18 cellular contexts compared by ENCODE assay signal in the genomic region with DNA sequence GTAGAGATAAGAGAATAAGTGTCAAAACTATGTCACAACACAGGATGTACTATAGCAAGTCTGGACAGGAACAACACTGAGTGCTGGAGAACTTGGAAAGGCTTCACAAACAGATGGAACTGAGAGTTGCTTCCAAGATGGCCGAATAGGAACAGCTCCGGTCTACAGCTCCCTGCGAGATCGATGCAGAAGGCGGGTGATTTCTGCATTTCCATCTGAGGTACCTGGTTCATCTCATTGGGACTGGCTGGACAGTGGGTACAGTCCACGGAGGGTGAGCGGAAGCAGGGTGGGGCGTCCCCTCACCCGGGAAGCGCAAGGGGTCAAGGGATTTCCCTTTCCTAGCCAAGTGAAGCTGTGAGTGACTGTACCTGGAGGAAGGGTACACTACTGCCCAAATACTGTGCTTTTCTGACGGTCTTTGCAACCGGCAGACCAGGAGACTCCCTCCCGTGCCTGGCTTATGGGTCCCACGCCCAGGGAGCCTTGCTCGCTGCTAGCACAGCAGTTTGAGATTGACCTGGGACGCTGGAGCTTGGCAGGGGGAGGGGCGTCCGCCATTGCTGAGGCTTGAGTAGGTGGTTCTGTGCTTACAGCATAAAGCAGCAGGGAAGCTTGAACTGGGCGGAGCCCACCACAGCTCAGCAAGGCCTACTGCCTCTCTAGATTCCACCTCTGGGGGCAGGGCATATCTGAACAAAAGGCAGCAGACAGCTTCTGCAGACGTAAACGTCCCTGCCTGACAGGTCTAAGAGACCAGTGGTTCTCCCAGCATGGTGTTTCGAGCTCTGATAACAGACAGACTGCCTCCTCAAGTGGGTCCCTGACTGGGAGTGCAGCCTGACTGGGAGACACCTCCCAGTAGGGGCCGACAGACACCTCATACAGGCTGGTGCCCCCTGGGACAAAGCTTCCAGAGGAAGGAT. TPM values are rescaled to one million over a fixed set of nuclear protein-coding genes. Genes with fewer than 3 reads are reported as not detected.
DNase-seq lines count a peak whose midpoint lies in the region; ATAC-seq, FAIRE-seq and TF ChIP-seq lines count a peak whose summit lies in the region.
"Had no signal": no experiment of that assay in that cellular context is flagged by ENCODE, and none has a peak within 500 bp of the region (broad histone marks: within the 10 kb centered on the region; RNA-seq: fewer than 3 reads in every experiment).

No MANE protein-coding gene starts in this region.

- DNase-seq in natural killer cell treated with Interleukin-12 subunit alpha and Interleukin-12 subunit beta and Interleukin-15 and Interleukin-18, amount 100 ng/mL, for 72 hours (ENCODE audit: low spot score) = no peak
- no peak for DNase-seq in natural killer cell
- DNase-seq in NCI-H510A treated with DMSO at 0.1 percent for 48 hours (lab: John Stamatoyannopoulos, UW) = peak; percentile 88
- DNase-seq in bronchial epithelial cell (ENCODE audit: low read depth) = peak; percentile 76
- DNase-seq in HTR-8/SVneo (ENCODE audit: insufficient read length, low spot score) = no peak
- DNase-seq: activated T-cell treated with anti-CD3 and anti-CD28 coated beads, Interleukin-2, amount 50 U/mL, for 4 hours; amygdala; DMS 273 treated with DMSO at 0.1 percent for 48 hours; kidney glomerular epithelial cell; MG63; NCI-H524 treated with DMSO at 0.1 percent for 48 hours; SHP77 treated with DMSO at 0.1 percent for 48 hours; T1000 had no signal

- H3K4me1 Mint-ChIP-seq in natural killer cell treated with Interleukin-12 subunit alpha and Interleukin-12 subunit beta and Interleukin-15 and Interleukin-18, amount 100 ng/mL, for 72 hours (ENCODE audit: low read depth in 2 of 2) = peaks cover 70% of the 10 kb centered on the region in 2 donors
- H3K4me1 Mint-ChIP-seq in natural killer cell = peaks cover 48 to 69% of the 10 kb centered on the region in 2 donors

- TF ChIP-seq CTCF in natural killer cell (IDR thresholded peaks at IDR 0.05) = no peak
- no peak for TF ChIP-seq CTCF in bronchial epithelial cell (IDR thresholded peaks at IDR 0.05; ENCODE audit: insufficient read depth, low read length, severe bottlenecking)

- H3K36me3 ChIP-seq in bronchial epithelial cell (ENCODE audit: control insufficient read depth, insufficient read depth, low read length) = no peaks in the 10 kb centered on the region

- peaks cover 5% of the 10 kb centered on the region for H3K9me3 Mint-ChIP-seq in natural killer cell treated with Interleukin-12 subunit alpha and Interleukin-12 subunit beta and Interleukin-15 and Interleukin-18, amount 100 ng/mL, for 72 hours
- peaks cover 2 to 4% of the 10 kb centered on the region in 2 donors for H3K9me3 Mint-ChIP-seq in natural killer cell

- intact Hi-C loops in natural killer cell (cut with micrococcal nuclease) = no loop called here

- peak overlapping the region; percentile 82 for H3K4me3 Mint-ChIP-seq in natural killer cell treated with Interleukin-12 subunit alpha and Interleukin-12 subunit beta and Interleukin-15 and Interleukin-18, amount 100 ng/mL, for 72 hours
- H3K4me3 Mint-ChIP-seq in natural killer cell = no peak overlapping the region
- H3K4me3 Mint-ChIP-seq: activated T-cell treated with anti-CD3 and anti-CD28 coated beads, Interleukin-2, amount 50 U/mL, for 4 hours had no signal

- H3K27ac Mint-ChIP-seq in natural killer cell treated with Interleukin-12 subunit alpha and Interleukin-12 subunit beta and Interleukin-15 and Interleukin-18, amount 100 ng/mL, for 72 hours = peak overlapping the region; percentile 96 to 99
- peak overlapping the region in 1 of 2 donors; percentile 40 for H3K27ac Mint-ChIP-seq in natural killer cell

- peaks cover 42% of the 10 kb centered on the region for H3K36me3 Mint-ChIP-seq in natural killer cell treated with Interleukin-12 subunit alpha and Interleukin-12 subunit beta and Interleukin-15 and Interleukin-18, amount 100 ng/mL, for 72 hours
- no peaks in the 10 kb centered on the region for H3K36me3 Mint-ChIP-seq in natural killer cell

- FAIRE-seq in bronchial epithelial cell (lab: Jason Lieb, UNC) (no peak), HTR-8/SVneo (lab: Jason Lieb, UNC) (no peak)

- no peaks in the 10 kb centered on the region for H3K27me3 Mint-ChIP-seq in natural killer cell treated with Interleukin-12 subunit alpha and Interleukin-12 subunit beta and Interleukin-15 and Interleukin-18, amount 100 ng/mL, for 72 hours
- no peaks in the 10 kb centered on the region for H3K27me3 Mint-ChIP-seq in natural killer cell (ENCODE audit: low read depth in 2 of 2)

- ATAC-seq in natural killer cell treated with Interleukin-12 subunit alpha and Interleukin-12 subunit beta and Interleukin-15 and Interleukin-18, amount 100 ng/mL, for 72 hours = no peak
- ATAC-seq in natural killer cell (no peak), HG03139 (IDR thresholded peaks at IDR 0.05; ENCODE audit: unreplicated experiment) (no peak), GM18867 (IDR thresholded peaks at IDR 0.05; ENCODE audit: unreplicated experiment) (no peak), GM18517 (IDR thresholded peaks at IDR 0.05; ENCODE audit: unreplicated experiment) (no peak)
- ATAC-seq: activated T-cell treated with anti-CD3 and anti-CD28 coated beads, Interleukin-2, amount 50 U/mL, for 4 hours; esophagus mucosa had no signal

- no peaks in the 10 kb centered on the region for H3K27me3 ChIP-seq in bronchial epithelial cell (ENCODE audit: control insufficient read depth, insufficient read depth, low read length)
- H3K27me3 ChIP-seq: MG63 had no signal

- H3K4me3 ChIP-seq in bronchial epithelial cell (ENCODE audit: low read depth, low read length) = no peak overlapping the region
- H3K4me3 ChIP-seq: coronary artery, MG63 had no signal

RNA-seq across cellular contexts. Expression of gene USP12, which starts 46.0 kb away (rescaled TPM):
- total RNA-seq in natural killer cell treated with Interleukin-12 subunit alpha and Interleukin-12 subunit beta and Interleukin-15 and Interleukin-18, amount 100 ng/mL, for 72 hours = 10 to 100 TPM; 51.4 to 78.6 TPM
- total RNA-seq in natural killer cell = 10 to 100 TPM; 44.3 to 55.3 (median 50.9) TPM
- total RNA-seq in bronchial epithelial cell = 17.9 and 20.9 TPM in 2 replicates

Comparison
In these comparisons a context has a peak if more than half of its experiments do, and no peak if none do; other contexts are left out.
1. DNase-seq: peak in NCI-H510A treated with DMSO at 0.1 percent for 48 hours (single experiment) and bronchial epithelial cell (single experiment); none in natural killer cell treated with Interleukin-12 subunit alpha and Interleukin-12 subunit beta and Interleukin-15 and Interleukin-18, amount 100 ng/mL, for 72 hours (single experiment), natural killer cell (single experiment) and HTR-8/SVneo (single experiment).